Comparison of ENCODE assay signal across 1 cellular context in the genomic region with DNA sequence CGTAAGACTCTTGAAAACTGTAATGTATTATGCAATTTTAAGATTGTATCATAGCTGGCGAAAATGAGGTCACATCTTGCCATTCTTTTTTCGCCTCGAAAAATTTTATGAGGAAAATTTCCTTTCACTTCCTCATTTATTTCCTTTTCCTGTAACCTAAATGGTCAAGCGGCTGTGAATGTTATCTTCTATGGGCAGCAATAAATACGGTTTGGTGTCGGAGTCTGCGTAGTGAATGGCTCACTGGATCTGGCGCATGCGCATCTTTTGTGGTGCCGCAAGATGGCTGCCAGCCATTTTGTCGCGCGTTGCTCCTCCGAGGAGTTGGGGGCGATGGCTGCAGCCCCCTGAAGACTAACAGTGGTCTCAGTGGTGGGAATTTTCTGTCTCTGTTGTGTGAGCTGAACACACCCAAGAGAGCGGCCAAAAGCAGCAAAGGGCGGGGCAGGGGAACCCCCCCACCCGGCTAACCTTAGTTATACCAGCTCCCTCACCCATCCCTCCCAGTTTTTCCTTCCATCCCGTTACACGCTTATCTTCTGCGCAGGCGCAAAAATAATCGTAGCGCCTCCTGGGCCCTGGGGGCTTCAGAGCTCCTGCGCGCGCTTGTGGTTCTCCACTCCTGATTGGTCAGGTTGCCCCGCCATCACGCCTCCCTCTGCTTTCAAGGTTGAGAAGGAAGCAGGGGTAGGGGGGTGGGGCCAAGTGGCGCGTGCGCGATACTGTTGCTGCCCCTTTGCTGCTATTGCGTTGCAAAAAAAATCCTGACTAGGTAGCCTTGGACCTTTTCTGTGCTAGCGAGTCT.
A peak's percentile ranks its signal among the peaks of the same experiment; 100 is the strongest.
TF ChIP-seq lines count a peak whose summit lies in the region.

A gene (plus strand): TSS at position 722 of the 805 bp plus-strand sequence. CDS start 568 bp downstream, outside the sequence.

TF ChIP-seq in K562, 482 proteins besides CTCF, POLR2A, EP300 and RAD21 (continued from another document and continues in another):
- TF ChIP-seq, protein P1, sequence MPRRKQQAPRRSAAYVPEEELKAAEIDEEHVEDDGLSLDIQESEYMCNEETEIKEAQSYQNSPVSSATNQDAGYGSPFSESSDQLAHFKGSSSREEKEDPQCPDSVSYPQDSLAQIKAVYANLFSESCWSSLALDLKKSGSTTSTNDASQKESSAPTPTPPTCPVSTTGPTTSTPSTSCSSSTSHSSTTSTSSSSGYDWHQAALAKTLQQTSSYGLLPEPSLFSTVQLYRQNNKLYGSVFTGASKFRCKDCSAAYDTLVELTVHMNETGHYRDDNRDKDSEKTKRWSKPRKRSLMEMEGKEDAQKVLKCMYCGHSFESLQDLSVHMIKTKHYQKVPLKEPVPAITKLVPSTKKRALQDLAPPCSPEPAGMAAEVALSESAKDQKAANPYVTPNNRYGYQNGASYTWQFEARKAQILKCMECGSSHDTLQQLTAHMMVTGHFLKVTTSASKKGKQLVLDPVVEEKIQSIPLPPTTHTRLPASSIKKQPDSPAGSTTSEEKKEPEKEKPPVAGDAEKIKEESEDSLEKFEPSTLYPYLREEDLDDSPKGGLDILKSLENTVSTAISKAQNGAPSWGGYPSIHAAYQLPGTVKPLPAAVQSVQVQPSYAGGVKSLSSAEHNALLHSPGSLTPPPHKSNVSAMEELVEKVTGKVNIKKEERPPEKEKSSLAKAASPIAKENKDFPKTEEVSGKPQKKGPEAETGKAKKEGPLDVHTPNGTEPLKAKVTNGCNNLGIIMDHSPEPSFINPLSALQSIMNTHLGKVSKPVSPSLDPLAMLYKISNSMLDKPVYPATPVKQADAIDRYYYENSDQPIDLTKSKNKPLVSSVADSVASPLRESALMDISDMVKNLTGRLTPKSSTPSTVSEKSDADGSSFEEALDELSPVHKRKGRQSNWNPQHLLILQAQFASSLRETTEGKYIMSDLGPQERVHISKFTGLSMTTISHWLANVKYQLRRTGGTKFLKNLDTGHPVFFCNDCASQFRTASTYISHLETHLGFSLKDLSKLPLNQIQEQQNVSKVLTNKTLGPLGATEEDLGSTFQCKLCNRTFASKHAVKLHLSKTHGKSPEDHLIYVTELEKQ (CRISPR knock-in tag; IDR thresholded peaks at IDR 0.05): no peak
- TF ChIP-seq ZNF146 (CRISPR knock-in tag; IDR thresholded peaks at IDR 0.05; ENCODE audit: unreplicated experiment) (no peak), ETV5 (CRISPR knock-in tag; IDR thresholded peaks at IDR 0.05; ENCODE audit: low read depth) (no peak), DPF2 (IDR thresholded peaks at IDR 0.05) (peak; percentile 82; the same call in 1 of the 2 replicates), BACH1 (tag; IDR thresholded peaks at IDR 0.05) (no peak), TCF7L2 (IDR thresholded peaks at IDR 0.05; ENCODE audit: low read depth, low read length) (no peak), CCAR2 (IDR thresholded peaks at IDR 0.05; ENCODE audit: low read depth, low read length) (no peak), FIP1L1 (IDR thresholded peaks at IDR 0.05; ENCODE audit: low read depth, low read length, poor library complexity, severe bottlenecking) (no peak), LCOR (CRISPR knock-in tag; IDR thresholded peaks at IDR 0.05) (no peak; the same call in 1 of the 2 replicates), MYBL2 (IDR thresholded peaks at IDR 0.05; ENCODE audit: low read depth) (no peak), MYBL2 (CRISPR knock-in tag; IDR thresholded peaks at IDR 0.05; ENCODE audit: borderline replicate concordance) (no peak), ETV6 (IDR thresholded peaks at IDR 0.05; ENCODE audit: borderline replicate concordance in 1 of 2, low read depth in 2 of 2, low read length in 1 of 2) (peak; percentile 97 to 99), ETV6 (CRISPR knock-in tag; IDR thresholded peaks at IDR 0.05; ENCODE audit: borderline replicate concordance) (no peak), ZNF23 (CRISPR knock-in tag; IDR thresholded peaks at IDR 0.05) (no peak), ZNF121 (CRISPR knock-in tag; conservative IDR thresholded peaks at IDR 0.05) (no peak), RBM17 (IDR thresholded peaks at IDR 0.05; ENCODE audit: borderline replicate concordance, low read depth, low read length) (no peak), TBP (optimal IDR thresholded peaks at IDR 0.05; ENCODE audit: low read depth, low read length) (peak; percentile 95), CBX5 (IDR thresholded peaks at IDR 0.05; ENCODE audit: borderline replicate concordance, low read depth) (0 out of 2 replicates have a peak, but pooled peaks have one; percentile 12), SNIP1 (IDR thresholded peaks at IDR 0.05; ENCODE audit: low read depth) (no peak), U2AF1 (optimal IDR thresholded peaks at IDR 0.05; ENCODE audit: low read depth, low read length) (no peak), RBM25 (IDR thresholded peaks at IDR 0.05; ENCODE audit: low read depth, low read length, severe bottlenecking) (no peak), TCF3 (CRISPR knock-in tag; IDR thresholded peaks at IDR 0.05) (peak; percentile 61; the same call in 1 of the 2 replicates), RBM22 (IDR thresholded peaks at IDR 0.05; ENCODE audit: low read depth, low read length, poor library complexity, severe bottlenecking) (no peak), JUNB (CRISPR knock-in tag; conservative IDR thresholded peaks at IDR 0.05) (no peak), PHB2 (IDR thresholded peaks at IDR 0.05; ENCODE audit: low read depth) (no peak), STAG1 (CRISPR knock-in tag; IDR thresholded peaks at IDR 0.05; ENCODE audit: borderline replicate concordance) (no peak), SETDB1 (IDR thresholded peaks at IDR 0.05; ENCODE audit: low read length) (no peak), ZNF764 (CRISPR knock-in tag; IDR thresholded peaks at IDR 0.05; ENCODE audit: low read depth) (peak; percentile 42; the same call in 1 of the 2 replicates), ELF4 (CRISPR knock-in tag; IDR thresholded peaks at IDR 0.05) (no peak), NBN (IDR thresholded peaks at IDR 0.05; ENCODE audit: low read depth) (0 out of 2 replicates have a peak, but pooled peaks have one; percentile 55), ZNF316 (IDR thresholded peaks at IDR 0.05) (no peak), ZNF778 (CRISPR knock-in tag; IDR thresholded peaks at IDR 0.05) (no peak), ZFX (CRISPR knock-in tag; IDR thresholded peaks at IDR 0.05) (no peak), PCBP1 (IDR thresholded peaks at IDR 0.05; ENCODE audit: low read depth, low read length, poor library complexity, severe bottlenecking) (no peak), STAT5B (CRISPR knock-in tag; IDR thresholded peaks at IDR 0.05) (no peak), ZNF347 (CRISPR knock-in tag; IDR thresholded peaks at IDR 0.05; ENCODE audit: low read depth) (no peak), HMGN3 (IDR thresholded peaks at IDR 0.05; ENCODE audit: borderline replicate concordance, extremely low read depth, insufficient read length, low read depth, low read length) (no peak), RBM39 (optimal IDR thresholded peaks at IDR 0.05; ENCODE audit: low read depth, low read length) (no peak), NR2C2 (CRISPR knock-in tag; IDR thresholded peaks at IDR 0.05) (0 out of 2 replicates have a peak, but pooled peaks have one; percentile 23), NR2C2 (tag; IDR thresholded peaks at IDR 0.05) (peak; percentile 64), ZNF232 (CRISPR knock-in tag; IDR thresholded peaks at IDR 0.05) (no peak), HSF4 (CRISPR knock-in tag; IDR thresholded peaks at IDR 0.05; ENCODE audit: borderline replicate concordance) (peak; percentile 39; the same call in 1 of the 2 replicates), SMARCE1 (IDR thresholded peaks at IDR 0.05) (no peak; the same call in 1 of the 2 replicates), TAF1 (IDR thresholded peaks at IDR 0.05; ENCODE audit: control insufficient read depth, extremely low read depth, insufficient read depth, low read length, severe bottlenecking) (peak; percentile 96), ZNF12 (CRISPR knock-in tag; IDR thresholded peaks at IDR 0.05) (no peak)
- TF ChIP-seq, protein P2, sequence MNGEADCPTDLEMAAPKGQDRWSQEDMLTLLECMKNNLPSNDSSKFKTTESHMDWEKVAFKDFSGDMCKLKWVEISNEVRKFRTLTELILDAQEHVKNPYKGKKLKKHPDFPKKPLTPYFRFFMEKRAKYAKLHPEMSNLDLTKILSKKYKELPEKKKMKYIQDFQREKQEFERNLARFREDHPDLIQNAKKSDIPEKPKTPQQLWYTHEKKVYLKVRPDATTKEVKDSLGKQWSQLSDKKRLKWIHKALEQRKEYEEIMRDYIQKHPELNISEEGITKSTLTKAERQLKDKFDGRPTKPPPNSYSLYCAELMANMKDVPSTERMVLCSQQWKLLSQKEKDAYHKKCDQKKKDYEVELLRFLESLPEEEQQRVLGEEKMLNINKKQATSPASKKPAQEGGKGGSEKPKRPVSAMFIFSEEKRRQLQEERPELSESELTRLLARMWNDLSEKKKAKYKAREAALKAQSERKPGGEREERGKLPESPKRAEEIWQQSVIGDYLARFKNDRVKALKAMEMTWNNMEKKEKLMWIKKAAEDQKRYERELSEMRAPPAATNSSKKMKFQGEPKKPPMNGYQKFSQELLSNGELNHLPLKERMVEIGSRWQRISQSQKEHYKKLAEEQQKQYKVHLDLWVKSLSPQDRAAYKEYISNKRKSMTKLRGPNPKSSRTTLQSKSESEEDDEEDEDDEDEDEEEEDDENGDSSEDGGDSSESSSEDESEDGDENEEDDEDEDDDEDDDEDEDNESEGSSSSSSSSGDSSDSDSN (IDR thresholded peaks at IDR 0.05; ENCODE audit: borderline replicate concordance in 1 of 2, low read depth in 2 of 2, low read length in 2 of 2): no peak
- TF ChIP-seq, protein P3, sequence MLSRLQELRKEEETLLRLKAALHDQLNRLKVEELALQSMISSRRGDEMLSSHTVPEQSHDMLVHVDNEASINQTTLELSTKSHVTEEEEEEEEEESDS (CRISPR knock-in tag; IDR thresholded peaks at IDR 0.05): no peak
- TF ChIP-seq, protein P4, sequence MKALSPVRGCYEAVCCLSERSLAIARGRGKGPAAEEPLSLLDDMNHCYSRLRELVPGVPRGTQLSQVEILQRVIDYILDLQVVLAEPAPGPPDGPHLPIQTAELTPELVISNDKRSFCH (CRISPR knock-in tag; IDR thresholded peaks at IDR 0.05): no peak
- TF ChIP-seq, protein P4 (tag; IDR thresholded peaks at IDR 0.05): no peak; the same call in 1 of the 2 replicates
- TF ChIP-seq, protein P5, sequence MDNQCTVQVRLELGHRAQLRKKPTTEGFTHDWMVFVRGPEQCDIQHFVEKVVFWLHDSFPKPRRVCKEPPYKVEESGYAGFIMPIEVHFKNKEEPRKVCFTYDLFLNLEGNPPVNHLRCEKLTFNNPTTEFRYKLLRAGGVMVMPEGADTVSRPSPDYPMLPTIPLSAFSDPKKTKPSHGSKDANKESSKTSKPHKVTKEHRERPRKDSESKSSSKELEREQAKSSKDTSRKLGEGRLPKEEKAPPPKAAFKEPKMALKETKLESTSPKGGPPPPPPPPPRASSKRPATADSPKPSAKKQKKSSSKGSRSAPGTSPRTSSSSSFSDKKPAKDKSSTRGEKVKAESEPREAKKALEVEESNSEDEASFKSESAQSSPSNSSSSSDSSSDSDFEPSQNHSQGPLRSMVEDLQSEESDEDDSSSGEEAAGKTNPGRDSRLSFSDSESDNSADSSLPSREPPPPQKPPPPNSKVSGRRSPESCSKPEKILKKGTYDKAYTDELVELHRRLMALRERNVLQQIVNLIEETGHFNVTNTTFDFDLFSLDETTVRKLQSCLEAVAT (IDR thresholded peaks at IDR 0.05): peak in 1 of 2 experiments; percentile 30; a peak in 1 of 4 replicates
- TF ChIP-seq, protein P6, sequence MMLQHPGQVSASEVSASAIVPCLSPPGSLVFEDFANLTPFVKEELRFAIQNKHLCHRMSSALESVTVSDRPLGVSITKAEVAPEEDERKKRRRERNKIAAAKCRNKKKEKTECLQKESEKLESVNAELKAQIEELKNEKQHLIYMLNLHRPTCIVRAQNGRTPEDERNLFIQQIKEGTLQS (IDR thresholded peaks at IDR 0.05): peak; percentile 94
- TF ChIP-seq, protein P6 (CRISPR knock-in tag; conservative IDR thresholded peaks at IDR 0.05): no peak; the same call in 1 of the 2 replicates
- TF ChIP-seq, protein P7, sequence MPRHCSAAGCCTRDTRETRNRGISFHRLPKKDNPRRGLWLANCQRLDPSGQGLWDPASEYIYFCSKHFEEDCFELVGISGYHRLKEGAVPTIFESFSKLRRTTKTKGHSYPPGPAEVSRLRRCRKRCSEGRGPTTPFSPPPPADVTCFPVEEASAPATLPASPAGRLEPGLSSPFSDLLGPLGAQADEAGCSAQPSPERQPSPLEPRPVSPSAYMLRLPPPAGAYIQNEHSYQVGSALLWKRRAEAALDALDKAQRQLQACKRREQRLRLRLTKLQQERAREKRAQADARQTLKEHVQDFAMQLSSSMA (CRISPR knock-in tag; IDR thresholded peaks at IDR 0.05): 0 out of 2 replicates have a peak, but pooled peaks have one; percentile 36
- TF ChIP-seq, protein P8, sequence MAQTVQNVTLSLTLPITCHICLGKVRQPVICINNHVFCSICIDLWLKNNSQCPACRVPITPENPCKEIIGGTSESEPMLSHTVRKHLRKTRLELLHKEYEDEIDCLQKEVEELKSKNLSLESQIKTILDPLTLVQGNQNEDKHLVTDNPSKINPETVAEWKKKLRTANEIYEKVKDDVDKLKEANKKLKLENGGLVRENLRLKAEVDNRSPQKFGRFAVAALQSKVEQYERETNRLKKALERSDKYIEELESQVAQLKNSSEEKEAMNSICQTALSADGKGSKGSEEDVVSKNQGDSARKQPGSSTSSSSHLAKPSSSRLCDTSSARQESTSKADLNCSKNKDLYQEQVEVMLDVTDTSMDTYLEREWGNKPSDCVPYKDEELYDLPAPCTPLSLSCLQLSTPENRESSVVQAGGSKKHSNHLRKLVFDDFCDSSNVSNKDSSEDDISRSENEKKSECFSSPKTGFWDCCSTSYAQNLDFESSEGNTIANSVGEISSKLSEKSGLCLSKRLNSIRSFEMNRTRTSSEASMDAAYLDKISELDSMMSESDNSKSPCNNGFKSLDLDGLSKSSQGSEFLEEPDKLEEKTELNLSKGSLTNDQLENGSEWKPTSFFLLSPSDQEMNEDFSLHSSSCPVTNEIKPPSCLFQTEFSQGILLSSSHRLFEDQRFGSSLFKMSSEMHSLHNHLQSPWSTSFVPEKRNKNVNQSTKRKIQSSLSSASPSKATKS (CRISPR knock-in tag; IDR thresholded peaks at IDR 0.05): no peak
- TF ChIP-seq, protein P9, sequence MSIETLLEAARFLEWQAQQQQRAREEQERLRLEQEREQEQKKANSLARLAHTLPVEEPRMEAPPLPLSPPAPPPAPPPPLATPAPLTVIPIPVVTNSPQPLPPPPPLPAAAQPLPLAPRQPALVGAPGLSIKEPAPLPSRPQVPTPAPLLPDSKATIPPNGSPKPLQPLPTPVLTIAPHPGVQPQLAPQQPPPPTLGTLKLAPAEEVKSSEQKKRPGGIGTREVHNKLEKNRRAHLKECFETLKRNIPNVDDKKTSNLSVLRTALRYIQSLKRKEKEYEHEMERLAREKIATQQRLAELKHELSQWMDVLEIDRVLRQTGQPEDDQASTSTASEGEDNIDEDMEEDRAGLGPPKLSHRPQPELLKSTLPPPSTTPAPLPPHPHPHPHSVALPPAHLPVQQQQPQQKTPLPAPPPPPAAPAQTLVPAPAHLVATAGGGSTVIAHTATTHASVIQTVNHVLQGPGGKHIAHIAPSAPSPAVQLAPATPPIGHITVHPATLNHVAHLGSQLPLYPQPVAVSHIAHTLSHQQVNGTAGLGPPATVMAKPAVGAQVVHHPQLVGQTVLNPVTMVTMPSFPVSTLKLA (conservative IDR thresholded peaks at IDR 0.05): peak in 1 of 2 experiments; percentile 68; a peak in 1 of 4 replicates
